Comparison of ENCODE assay signal across 1 cellular context in the genomic region with DNA sequence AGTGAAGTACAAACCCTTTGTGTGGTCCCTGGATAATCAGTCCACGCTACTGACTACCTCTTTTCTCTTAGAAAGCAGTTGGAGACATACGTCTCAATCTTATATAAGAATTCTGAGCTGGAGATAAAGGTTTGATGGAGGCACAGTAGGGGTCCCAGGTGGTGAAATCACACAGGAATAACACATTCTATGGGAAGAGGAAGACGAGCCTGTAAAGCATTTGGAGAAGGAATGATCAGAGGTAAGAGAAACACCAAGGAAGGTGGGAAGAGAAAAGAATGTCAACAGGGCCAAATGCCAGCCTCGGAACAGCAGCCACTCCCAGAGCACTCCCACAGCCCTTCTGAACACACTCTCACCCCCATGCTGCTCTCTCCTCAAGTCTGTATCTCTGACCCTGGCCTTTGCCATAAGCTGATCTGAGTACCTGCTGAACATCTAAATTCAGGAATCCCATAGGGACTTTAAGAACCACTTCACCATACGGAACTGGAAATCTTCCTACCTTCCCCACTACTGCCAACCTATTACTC.
TF ChIP-seq lines count a peak whose summit lies in the region.

No MANE protein-coding gene starts in this region.

TF ChIP-seq in GM12891, 5 proteins besides CTCF, POLR2A, EP300 and RAD21:
- TF ChIP-seq POLR2AphosphoS5 (IDR thresholded peaks at IDR 0.05; ENCODE audit: low read depth, low read length): no peak
- no peak for TF ChIP-seq PAX5 (IDR thresholded peaks at IDR 0.05; ENCODE audit: insufficient read depth, low read length, severe bottlenecking)
- TF ChIP-seq TAF1 (IDR thresholded peaks at IDR 0.05; ENCODE audit: low read depth, low read length): no peak
- TF ChIP-seq SPI1 (IDR thresholded peaks at IDR 0.05; ENCODE audit: low read depth, low read length): no peak
- TF ChIP-seq POU2F2 (IDR thresholded peaks at IDR 0.05; ENCODE audit: low read depth, low read length): no peak
